ENCODE assay signal across 9 cellular contexts in genomic region chr18:79576686-79577351, GRCh38.
DNase-seq lines count a peak whose midpoint lies in the region; ATAC-seq and TF ChIP-seq lines count a peak whose summit lies in the region.
"Had no signal": no experiment of that assay in that cellular context is flagged by ENCODE, and none has a peak within 500 bp of the region (broad histone marks: within the 10 kb centered on the region; RNA-seq: fewer than 3 reads in every experiment).

No MANE protein-coding gene starts in this region.

- peak overlapping the region; percentile 84 for H3K27ac ChIP-seq in RWPE1

- ATAC-seq in Right ventricle myocardium superior (ENCODE audit: poor library complexity) (peak; percentile 86), GM18519 (IDR thresholded peaks at IDR 0.05; ENCODE audit: low FRiP score, unreplicated experiment) (no peak)

- no peak for TF ChIP-seq CTCF in RWPE1 (conservative IDR thresholded peaks at IDR 0.05; ENCODE audit: low read depth)

- intact Hi-C loops in Right ventricle myocardium superior (cut with DNase I) (no loop called here), posterior cingulate gyrus (cut with DNase I) (no loop called here)

- DNase-seq in DMS 273 treated with DMSO at 0.1 percent for 48 hours (lab: John Stamatoyannopoulos, UW) (peak; percentile 63), RWPE1 (ENCODE audit: low spot score) (no peak), Right ventricle myocardium superior (peak; percentile 87), posterior cingulate gyrus (peak; percentile 77 to 97 (median 86)), NCI-H1048 (lab: John Stamatoyannopoulos, UW) (no peak), SIG-M5 treated with dmso at 0.1 percent for 504 hours (lab: John Stamatoyannopoulos, UW; ENCODE audit: unreplicated experiment) (no peak), HEK293T (ENCODE audit: extremely low spot score) (no peak)
- DNase-seq: activated CD4-positive, alpha-beta T cell treated with anti-CD3 and anti-CD28 coated beads, Interleukin-2, amount 50 U/mL, for 1 hour had no signal

- CTCF ChIA-PET in RWPE1 (lab: Yijun Ruan, JAX) (no interaction called here), HEK293T (lab: Yijun Ruan, JAX) (no interaction called here)

- POLR2A ChIA-PET in RWPE1 (lab: Yijun Ruan, JAX; ENCODE audit: low non-redundant PET) (no interaction called here), HEK293T (lab: Yijun Ruan, JAX) (interaction anchor here (0.6 kb wide), 1 partner anchor 596 kb away, joined by 3 read pairs; no protein-coding TSS in a partner anchor)

TF ChIP-seq in HEK293T, 16 proteins besides CTCF, POLR2A, EP300 and RAD21:
- TF ChIP-seq FOXK2 (IDR thresholded peaks at IDR 0.05) (no peak), FOXA1 (IDR thresholded peaks at IDR 0.05) (no peak), LEF1 (IDR thresholded peaks at IDR 0.05; ENCODE audit: borderline replicate concordance) (no peak), FOXM1 (IDR thresholded peaks at IDR 0.05; ENCODE audit: borderline replicate concordance) (no peak)

Comparison
In these comparisons a context has a peak if more than half of its experiments do, and no peak if none do; other contexts are left out.
1. DNase-seq: peak in DMS 273 treated with DMSO at 0.1 percent for 48 hours (single experiment), Right ventricle myocardium superior (single experiment) and posterior cingulate gyrus (10 of 10); none in RWPE1 (single experiment), NCI-H1048 (single experiment), SIG-M5 treated with dmso at 0.1 percent for 504 hours (single experiment) and HEK293T (single experiment).